21 cellular contexts compared by ENCODE assay signal in genomic region chr12:122389677-122390076, GRCh38.
"Had no signal": no experiment of that assay in that cellular context is flagged by ENCODE, and none has a peak within 500 bp of the region (broad histone marks: within the 10 kb centered on the region; RNA-seq: fewer than 3 reads in every experiment).

No MANE protein-coding gene starts in this region.

- H3K36me3 ChIP-seq: colonic mucosa, left lung, neural progenitor cell, ovary, spleen, tibial artery had no signal

- H3K27me3 ChIP-seq: colonic mucosa, foreskin keratinocyte, left lung, neural progenitor cell, ovary, spleen, tibial artery had no signal

- DNase-seq: colonic mucosa; dermis blood vessel endothelial cell; erythroblast; foreskin keratinocyte; hypothalamus; islet precursor cell; left lung; mesenchymal stem cell; midbrain; nucleus accumbens; ovary; spleen; stimulated activated CD4-positive, alpha-beta T cell treated with anti-CD3 and anti-CD28 coated beads, Interleukin-15, amount 100 ng/mL, for 24 hours; stimulated activated CD4-positive, alpha-beta T cell treated with anti-CD3 and anti-CD28 coated beads, Interleukin-1b, Interleukin-23, amount 100 ng/mL, for 48 hours; stimulated activated CD4-positive, alpha-beta T cell treated with anti-CD3 and anti-CD28 coated beads, Interleukin-4, amount 100 ng/mL, for 24 hours had no signal

- H3K4me1 ChIP-seq: colonic mucosa, foreskin keratinocyte, neural progenitor cell had no signal

- ATAC-seq: foreskin keratinocyte; left lung; natural killer cell treated with Interleukin-12 subunit alpha and Interleukin-12 subunit beta and Interleukin-15 and Interleukin-18, amount 100 ng/mL, for 72 hours; sciatic nerve; stimulated activated memory B cell treated with anti-CD40 and anti-IgM and Interleukin-4, amounts not matched to agents 10 μg/mL and 1 μg/mL and 100 μg/mL, for 72 hours had no signal

- H3K27ac ChIP-seq: colonic mucosa, foreskin keratinocyte, left lung, neural progenitor cell, ovary, spleen, tibial artery had no signal

- H3K4me3 ChIP-seq: colonic mucosa, left lung, lung, neural progenitor cell, ovary, spleen, tibial artery had no signal

- H3K9me3 ChIP-seq: colonic mucosa, left lung, ovary, spleen, tibial artery had no signal
